In the genomic region with DNA sequence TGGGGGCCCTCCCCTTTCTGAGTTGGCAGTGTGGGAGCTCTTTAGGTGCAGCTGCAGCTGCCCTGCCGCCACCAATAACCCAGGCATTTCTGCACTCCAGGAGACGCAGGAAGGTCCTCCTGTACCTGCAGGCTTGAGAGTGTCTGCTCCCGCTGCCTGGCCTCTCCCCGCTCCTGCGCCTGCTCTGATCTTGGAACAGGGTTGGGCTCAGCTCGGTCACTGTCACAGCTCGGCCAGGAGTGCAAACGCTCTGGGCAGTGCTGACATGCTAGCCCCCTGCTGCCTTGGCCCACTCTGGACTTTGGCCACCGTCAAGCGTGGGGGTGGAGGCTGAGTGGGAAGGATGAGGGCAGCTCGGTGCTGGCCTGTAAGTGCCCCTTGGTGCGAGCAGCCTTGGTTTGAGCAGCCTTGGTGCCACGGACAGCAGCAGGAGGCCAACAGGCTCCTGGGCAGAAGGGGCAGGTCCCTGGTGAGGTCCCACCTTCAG, we compare ENCODE assay signal across 1 cellular context.
TF ChIP-seq lines count a peak whose summit lies in the region.

No MANE protein-coding gene starts in this region.

TF ChIP-seq in HepG2, 621 proteins besides CTCF, POLR2A, EP300 and RAD21 (continued from another document and continues in another):
- TF ChIP-seq, protein P1, sequence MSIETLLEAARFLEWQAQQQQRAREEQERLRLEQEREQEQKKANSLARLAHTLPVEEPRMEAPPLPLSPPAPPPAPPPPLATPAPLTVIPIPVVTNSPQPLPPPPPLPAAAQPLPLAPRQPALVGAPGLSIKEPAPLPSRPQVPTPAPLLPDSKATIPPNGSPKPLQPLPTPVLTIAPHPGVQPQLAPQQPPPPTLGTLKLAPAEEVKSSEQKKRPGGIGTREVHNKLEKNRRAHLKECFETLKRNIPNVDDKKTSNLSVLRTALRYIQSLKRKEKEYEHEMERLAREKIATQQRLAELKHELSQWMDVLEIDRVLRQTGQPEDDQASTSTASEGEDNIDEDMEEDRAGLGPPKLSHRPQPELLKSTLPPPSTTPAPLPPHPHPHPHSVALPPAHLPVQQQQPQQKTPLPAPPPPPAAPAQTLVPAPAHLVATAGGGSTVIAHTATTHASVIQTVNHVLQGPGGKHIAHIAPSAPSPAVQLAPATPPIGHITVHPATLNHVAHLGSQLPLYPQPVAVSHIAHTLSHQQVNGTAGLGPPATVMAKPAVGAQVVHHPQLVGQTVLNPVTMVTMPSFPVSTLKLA (IDR thresholded peaks at IDR 0.05) = no peak
- TF ChIP-seq GFI1 (CRISPR knock-in tag; IDR thresholded peaks at IDR 0.05; ENCODE audit: borderline replicate concordance) (no peak), HOXA3 (CRISPR knock-in tag; IDR thresholded peaks at IDR 0.05) (no peak), ZNF446 (CRISPR knock-in tag; IDR thresholded peaks at IDR 0.05) (no peak), ZNF850 (CRISPR knock-in tag; conservative IDR thresholded peaks at IDR 0.05) (no peak), ZNF660 (CRISPR knock-in tag; IDR thresholded peaks at IDR 0.05; ENCODE audit: borderline replicate concordance, low read depth) (no peak), ZFP41 (CRISPR knock-in tag; IDR thresholded peaks at IDR 0.05; ENCODE audit: borderline replicate concordance) (no peak), REPIN1 (CRISPR knock-in tag; IDR thresholded peaks at IDR 0.05; ENCODE audit: borderline replicate concordance, low read depth) (no peak), BHLHE40 (IDR thresholded peaks at IDR 0.05; ENCODE audit: low read length) (no peak), HMG20A (CRISPR knock-in tag; IDR thresholded peaks at IDR 0.05; ENCODE audit: borderline replicate concordance) (no peak), ZNF17 (CRISPR knock-in tag; IDR thresholded peaks at IDR 0.05) (no peak), MIXL1 (CRISPR knock-in tag; IDR thresholded peaks at IDR 0.05) (no peak), FLYWCH1 (CRISPR knock-in tag; IDR thresholded peaks at IDR 0.05) (no peak), PTBP1 (IDR thresholded peaks at IDR 0.05; ENCODE audit: low read depth, low read length, poor library complexity, severe bottlenecking) (no peak), ZFYVE20 (CRISPR knock-in tag; IDR thresholded peaks at IDR 0.05; ENCODE audit: borderline replicate concordance, low read depth) (no peak), PHF5A (CRISPR knock-in tag; IDR thresholded peaks at IDR 0.05; ENCODE audit: low read depth, unreplicated experiment) (no peak), ZKSCAN8 (CRISPR knock-in tag; IDR thresholded peaks at IDR 0.05; ENCODE audit: borderline replicate concordance) (no peak), ZNF496 (CRISPR knock-in tag; IDR thresholded peaks at IDR 0.05; ENCODE audit: insufficient replicate concordance) (no peak), ZNF10 (CRISPR knock-in tag; IDR thresholded peaks at IDR 0.05; ENCODE audit: borderline replicate concordance, low read depth) (no peak), ZNF530 (CRISPR knock-in tag; IDR thresholded peaks at IDR 0.05; ENCODE audit: low read depth) (no peak), RARA (CRISPR knock-in tag; IDR thresholded peaks at IDR 0.05) (no peak), RBM22 (optimal IDR thresholded peaks at IDR 0.05; ENCODE audit: low read length) (no peak), PAF1 (CRISPR knock-in tag; IDR thresholded peaks at IDR 0.05) (no peak), ZNF30 (CRISPR knock-in tag; IDR thresholded peaks at IDR 0.05) (no peak), DNMT1 (CRISPR knock-in tag; IDR thresholded peaks at IDR 0.05) (0 out of 2 replicates have a peak, but pooled peaks have one; percentile 52), SYNCRIP (IDR thresholded peaks at IDR 0.05; ENCODE audit: insufficient read depth, low read depth, low read length) (no peak), ZBTB42 (CRISPR knock-in tag; IDR thresholded peaks at IDR 0.05) (no peak)
- TF ChIP-seq, protein P2, sequence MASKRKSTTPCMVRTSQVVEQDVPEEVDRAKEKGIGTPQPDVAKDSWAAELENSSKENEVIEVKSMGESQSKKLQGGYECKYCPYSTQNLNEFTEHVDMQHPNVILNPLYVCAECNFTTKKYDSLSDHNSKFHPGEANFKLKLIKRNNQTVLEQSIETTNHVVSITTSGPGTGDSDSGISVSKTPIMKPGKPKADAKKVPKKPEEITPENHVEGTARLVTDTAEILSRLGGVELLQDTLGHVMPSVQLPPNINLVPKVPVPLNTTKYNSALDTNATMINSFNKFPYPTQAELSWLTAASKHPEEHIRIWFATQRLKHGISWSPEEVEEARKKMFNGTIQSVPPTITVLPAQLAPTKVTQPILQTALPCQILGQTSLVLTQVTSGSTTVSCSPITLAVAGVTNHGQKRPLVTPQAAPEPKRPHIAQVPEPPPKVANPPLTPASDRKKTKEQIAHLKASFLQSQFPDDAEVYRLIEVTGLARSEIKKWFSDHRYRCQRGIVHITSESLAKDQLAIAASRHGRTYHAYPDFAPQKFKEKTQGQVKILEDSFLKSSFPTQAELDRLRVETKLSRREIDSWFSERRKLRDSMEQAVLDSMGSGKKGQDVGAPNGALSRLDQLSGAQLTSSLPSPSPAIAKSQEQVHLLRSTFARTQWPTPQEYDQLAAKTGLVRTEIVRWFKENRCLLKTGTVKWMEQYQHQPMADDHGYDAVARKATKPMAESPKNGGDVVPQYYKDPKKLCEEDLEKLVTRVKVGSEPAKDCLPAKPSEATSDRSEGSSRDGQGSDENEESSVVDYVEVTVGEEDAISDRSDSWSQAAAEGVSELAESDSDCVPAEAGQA (IDR thresholded peaks at IDR 0.05; ENCODE audit: low read depth) = no peak
- TF ChIP-seq, protein P2 (CRISPR knock-in tag; IDR thresholded peaks at IDR 0.05; ENCODE audit: borderline replicate concordance) = no peak
- TF ChIP-seq, protein P3, sequence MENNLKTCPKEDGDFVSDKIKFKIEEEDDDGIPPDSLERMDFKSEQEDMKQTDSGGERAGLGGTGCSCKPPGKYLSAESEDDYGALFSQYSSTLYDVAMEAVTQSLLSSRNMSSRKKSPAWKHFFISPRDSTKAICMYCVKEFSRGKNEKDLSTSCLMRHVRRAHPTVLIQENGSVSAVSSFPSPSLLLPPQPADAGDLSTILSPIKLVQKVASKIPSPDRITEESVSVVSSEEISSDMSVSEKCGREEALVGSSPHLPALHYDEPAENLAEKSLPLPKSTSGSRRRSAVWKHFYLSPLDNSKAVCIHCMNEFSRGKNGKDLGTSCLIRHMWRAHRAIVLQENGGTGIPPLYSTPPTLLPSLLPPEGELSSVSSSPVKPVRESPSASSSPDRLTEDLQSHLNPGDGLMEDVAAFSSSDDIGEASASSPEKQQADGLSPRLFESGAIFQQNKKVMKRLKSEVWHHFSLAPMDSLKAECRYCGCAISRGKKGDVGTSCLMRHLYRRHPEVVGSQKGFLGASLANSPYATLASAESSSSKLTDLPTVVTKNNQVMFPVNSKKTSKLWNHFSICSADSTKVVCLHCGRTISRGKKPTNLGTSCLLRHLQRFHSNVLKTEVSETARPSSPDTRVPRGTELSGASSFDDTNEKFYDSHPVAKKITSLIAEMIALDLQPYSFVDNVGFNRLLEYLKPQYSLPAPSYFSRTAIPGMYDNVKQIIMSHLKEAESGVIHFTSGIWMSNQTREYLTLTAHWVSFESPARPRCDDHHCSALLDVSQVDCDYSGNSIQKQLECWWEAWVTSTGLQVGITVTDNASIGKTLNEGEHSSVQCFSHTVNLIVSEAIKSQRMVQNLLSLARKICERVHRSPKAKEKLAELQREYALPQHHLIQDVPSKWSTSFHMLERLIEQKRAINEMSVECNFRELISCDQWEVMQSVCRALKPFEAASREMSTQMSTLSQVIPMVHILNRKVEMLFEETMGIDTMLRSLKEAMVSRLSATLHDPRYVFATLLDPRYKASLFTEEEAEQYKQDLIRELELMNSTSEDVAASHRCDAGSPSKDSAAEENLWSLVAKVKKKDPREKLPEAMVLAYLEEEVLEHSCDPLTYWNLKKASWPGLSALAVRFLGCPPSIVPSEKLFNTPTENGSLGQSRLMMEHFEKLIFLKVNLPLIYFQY (CRISPR knock-in tag; IDR thresholded peaks at IDR 0.05; ENCODE audit: borderline replicate concordance) = no peak
- TF ChIP-seq, protein P4, sequence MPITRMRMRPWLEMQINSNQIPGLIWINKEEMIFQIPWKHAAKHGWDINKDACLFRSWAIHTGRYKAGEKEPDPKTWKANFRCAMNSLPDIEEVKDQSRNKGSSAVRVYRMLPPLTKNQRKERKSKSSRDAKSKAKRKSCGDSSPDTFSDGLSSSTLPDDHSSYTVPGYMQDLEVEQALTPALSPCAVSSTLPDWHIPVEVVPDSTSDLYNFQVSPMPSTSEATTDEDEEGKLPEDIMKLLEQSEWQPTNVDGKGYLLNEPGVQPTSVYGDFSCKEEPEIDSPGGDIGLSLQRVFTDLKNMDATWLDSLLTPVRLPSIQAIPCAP (CRISPR knock-in tag; IDR thresholded peaks at IDR 0.05; ENCODE audit: low read depth) = no peak
- TF ChIP-seq, protein P5, sequence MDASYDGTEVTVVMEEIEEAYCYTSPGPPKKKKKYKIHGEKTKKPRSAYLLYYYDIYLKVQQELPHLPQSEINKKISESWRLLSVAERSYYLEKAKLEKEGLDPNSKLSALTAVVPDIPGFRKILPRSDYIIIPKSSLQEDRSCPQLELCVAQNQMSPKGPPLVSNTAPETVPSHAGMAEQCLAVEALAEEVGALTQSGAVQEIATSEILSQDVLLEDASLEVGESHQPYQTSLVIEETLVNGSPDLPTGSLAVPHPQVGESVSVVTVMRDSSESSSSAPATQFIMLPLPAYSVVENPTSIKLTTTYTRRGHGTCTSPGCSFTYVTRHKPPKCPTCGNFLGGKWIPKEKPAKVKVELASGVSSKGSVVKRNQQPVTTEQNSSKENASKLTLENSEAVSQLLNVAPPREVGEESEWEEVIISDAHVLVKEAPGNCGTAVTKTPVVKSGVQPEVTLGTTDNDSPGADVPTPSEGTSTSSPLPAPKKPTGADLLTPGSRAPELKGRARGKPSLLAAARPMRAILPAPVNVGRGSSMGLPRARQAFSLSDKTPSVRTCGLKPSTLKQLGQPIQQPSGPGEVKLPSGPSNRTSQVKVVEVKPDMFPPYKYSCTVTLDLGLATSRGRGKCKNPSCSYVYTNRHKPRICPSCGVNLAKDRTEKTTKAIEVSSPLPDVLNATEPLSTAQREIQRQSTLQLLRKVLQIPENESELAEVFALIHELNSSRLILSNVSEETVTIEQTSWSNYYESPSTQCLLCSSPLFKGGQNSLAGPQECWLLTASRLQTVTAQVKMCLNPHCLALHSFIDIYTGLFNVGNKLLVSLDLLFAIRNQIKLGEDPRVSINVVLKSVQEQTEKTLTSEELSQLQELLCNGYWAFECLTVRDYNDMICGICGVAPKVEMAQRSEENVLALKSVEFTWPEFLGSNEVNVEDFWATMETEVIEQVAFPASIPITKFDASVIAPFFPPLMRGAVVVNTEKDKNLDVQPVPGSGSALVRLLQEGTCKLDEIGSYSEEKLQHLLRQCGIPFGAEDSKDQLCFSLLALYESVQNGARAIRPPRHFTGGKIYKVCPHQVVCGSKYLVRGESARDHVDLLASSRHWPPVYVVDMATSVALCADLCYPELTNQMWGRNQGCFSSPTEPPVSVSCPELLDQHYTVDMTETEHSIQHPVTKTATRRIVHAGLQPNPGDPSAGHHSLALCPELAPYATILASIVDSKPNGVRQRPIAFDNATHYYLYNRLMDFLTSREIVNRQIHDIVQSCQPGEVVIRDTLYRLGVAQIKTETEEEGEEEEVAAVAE (CRISPR knock-in tag; IDR thresholded peaks at IDR 0.05; ENCODE audit: borderline replicate concordance) = no peak
- TF ChIP-seq, protein P6, sequence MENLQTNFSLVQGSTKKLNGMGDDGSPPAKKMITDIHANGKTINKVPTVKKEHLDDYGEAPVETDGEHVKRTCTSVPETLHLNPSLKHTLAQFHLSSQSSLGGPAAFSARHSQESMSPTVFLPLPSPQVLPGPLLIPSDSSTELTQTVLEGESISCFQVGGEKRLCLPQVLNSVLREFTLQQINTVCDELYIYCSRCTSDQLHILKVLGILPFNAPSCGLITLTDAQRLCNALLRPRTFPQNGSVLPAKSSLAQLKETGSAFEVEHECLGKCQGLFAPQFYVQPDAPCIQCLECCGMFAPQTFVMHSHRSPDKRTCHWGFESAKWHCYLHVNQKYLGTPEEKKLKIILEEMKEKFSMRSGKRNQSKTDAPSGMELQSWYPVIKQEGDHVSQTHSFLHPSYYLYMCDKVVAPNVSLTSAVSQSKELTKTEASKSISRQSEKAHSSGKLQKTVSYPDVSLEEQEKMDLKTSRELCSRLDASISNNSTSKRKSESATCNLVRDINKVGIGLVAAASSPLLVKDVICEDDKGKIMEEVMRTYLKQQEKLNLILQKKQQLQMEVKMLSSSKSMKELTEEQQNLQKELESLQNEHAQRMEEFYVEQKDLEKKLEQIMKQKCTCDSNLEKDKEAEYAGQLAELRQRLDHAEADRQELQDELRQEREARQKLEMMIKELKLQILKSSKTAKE (CRISPR knock-in tag; IDR thresholded peaks at IDR 0.05; ENCODE audit: borderline replicate concordance) = no peak
- TF ChIP-seq, protein P7, sequence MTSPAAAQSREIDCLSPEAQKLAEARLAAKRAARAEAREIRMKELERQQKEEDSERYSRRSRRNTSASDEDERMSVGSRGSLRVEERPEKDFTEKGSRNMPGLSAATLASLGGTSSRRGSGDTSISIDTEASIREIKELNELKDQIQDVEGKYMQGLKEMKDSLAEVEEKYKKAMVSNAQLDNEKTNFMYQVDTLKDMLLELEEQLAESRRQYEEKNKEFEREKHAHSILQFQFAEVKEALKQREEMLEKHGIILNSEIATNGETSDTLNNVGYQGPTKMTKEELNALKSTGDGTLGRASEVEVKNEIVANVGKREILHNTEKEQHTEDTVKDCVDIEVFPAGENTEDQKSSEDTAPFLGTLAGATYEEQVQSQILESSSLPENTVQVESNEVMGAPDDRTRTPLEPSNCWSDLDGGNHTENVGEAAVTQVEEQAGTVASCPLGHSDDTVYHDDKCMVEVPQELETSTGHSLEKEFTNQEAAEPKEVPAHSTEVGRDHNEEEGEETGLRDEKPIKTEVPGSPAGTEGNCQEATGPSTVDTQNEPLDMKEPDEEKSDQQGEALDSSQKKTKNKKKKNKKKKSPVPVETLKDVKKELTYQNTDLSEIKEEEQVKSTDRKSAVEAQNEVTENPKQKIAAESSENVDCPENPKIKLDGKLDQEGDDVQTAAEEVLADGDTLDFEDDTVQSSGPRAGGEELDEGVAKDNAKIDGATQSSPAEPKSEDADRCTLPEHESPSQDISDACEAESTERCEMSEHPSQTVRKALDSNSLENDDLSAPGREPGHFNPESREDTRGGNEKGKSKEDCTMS (CRISPR knock-in tag; conservative IDR thresholded peaks at IDR 0.05) = no peak
